In the genomic region with DNA sequence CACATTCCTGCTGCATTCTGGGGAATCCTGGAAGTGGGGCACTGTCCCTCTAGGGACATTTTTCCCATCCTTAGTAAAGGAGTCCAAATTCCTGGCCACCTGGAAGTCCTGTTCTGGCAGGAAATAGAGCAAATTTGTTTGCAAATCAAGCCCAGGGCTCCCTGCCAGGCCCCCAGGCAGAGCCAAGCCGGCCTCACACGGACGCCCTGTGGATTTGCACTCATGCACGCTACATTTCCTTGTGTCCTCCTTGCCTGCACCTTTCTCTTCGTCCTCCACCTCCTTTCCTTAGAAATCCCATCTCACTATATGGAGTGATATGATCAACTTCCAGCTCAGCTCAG, we compare ENCODE assay signal across 17 cellular contexts. TPM values are rescaled to one million over a fixed set of nuclear protein-coding genes. Genes with fewer than 3 reads are reported as not detected.
DNase-seq lines count a peak whose midpoint lies in the region; ATAC-seq and TF ChIP-seq lines count a peak whose summit lies in the region.
"Had no signal": no experiment of that assay in that cellular context is flagged by ENCODE, and none has a peak within 500 bp of the region (broad histone marks: within the 10 kb centered on the region; RNA-seq: fewer than 3 reads in every experiment).

No MANE protein-coding gene starts in this region.

- no peak overlapping the region for H2BK5ac ChIP-seq in mesendoderm (ENCODE audit: low read length)

- no peaks in the 10 kb centered on the region for H3K79me2 ChIP-seq in mesendoderm (ENCODE audit: control insufficient read depth, insufficient read depth, low read length)

- intact Hi-C loops in activated CD4-positive, alpha-beta memory T cell treated with anti-CD3 and anti-CD28 coated beads for 36 hours (cut with micrococcal nuclease), result no loop called here
- intact Hi-C loops in body of pancreas (cut with DNase I), result no loop called here

- CTCF ChIA-PET in activated CD4-positive, alpha-beta memory T cell treated with anti-CD3 and anti-CD28 coated beads, Interleukin-2, amount 10 ng/mL, durations not matched to agents 7 days and 5 days (lab: Charles Lee), result interaction anchor here (0.7 kb wide), 1 partner anchor 8 kb away, joined by 3 read pairs; no protein-coding TSS in a partner anchor
- CTCF ChIA-PET in activated CD4-positive, alpha-beta memory T cell treated with anti-CD3 and anti-CD28 coated beads for 36 hours (lab: Charles Lee), result interaction anchor here (0.7 to 1.1 kb wide), 2 partner anchors 16 to 233 kb away, joined by 3 read pairs; no protein-coding TSS in a partner anchor

- H3K36me3 ChIP-seq in body of pancreas (replicated peaks in 1 of 2; ENCODE audit: insufficient read depth in 1 of 2, low read depth in 2 of 2), result no peaks in the 10 kb centered on the region
- H3K36me3 ChIP-seq in mesendoderm (ENCODE audit: control insufficient read depth, insufficient read depth, low read length), result no peaks in the 10 kb centered on the region
- H3K36me3 ChIP-seq: BE2C, Peyer's patch had no signal

- no peak overlapping the region for H2BK120ac ChIP-seq in mesendoderm (ENCODE audit: low read depth, low read length)

- H3K4me3 ChIP-seq in body of pancreas (no peak overlapping the region), mesendoderm (ENCODE audit: low read length) (no peak overlapping the region), foreskin fibroblast (ENCODE audit: low read depth in 1 of 2, low read length in 2 of 2) (no peak overlapping the region)
- H3K4me3 ChIP-seq: Peyer's patch had no signal

- peak; percentile 9 for DNase-seq in activated CD4-positive, alpha-beta memory T cell treated with anti-CD3 and anti-CD28 coated beads, Interleukin-2, amount 10 ng/mL, durations not matched to agents 7 days and 5 days
- DNase-seq in activated CD4-positive, alpha-beta memory T cell treated with anti-CD3 and anti-CD28 coated beads for 36 hours, result no peak
- peak; percentile 30 for DNase-seq in ELF-1 (ENCODE audit: low read depth, low spot score)
- peak; percentile 8 to 40 (median 22) for DNase-seq in body of pancreas
- peak; percentile 66 for DNase-seq in mesendoderm
- no peak for DNase-seq in foreskin keratinocyte
- no peak for DNase-seq in foreskin fibroblast
- DNase-seq: BE2C, Karpas-422, NCI-H1436, NCI-H2107, NCI-H226, Peyer's patch, SHP77 had no signal

- no peaks in the 10 kb centered on the region for H3K9me3 ChIP-seq in body of pancreas
- H3K9me3 ChIP-seq: BE2C, Peyer's patch had no signal

- H3K18ac ChIP-seq in mesendoderm (ENCODE audit: low read length), result no peak overlapping the region

- H3K4me1 ChIP-seq in body of pancreas (no peaks in the 10 kb centered on the region), mesendoderm (ENCODE audit: control insufficient read depth, low read depth, low read length) (peaks cover 5% of the 10 kb centered on the region), foreskin keratinocyte (no peaks in the 10 kb centered on the region)
- H3K4me1 ChIP-seq: BE2C, Peyer's patch had no signal

- no peak overlapping the region for H4K5ac ChIP-seq in mesendoderm (ENCODE audit: low read length)

- no peak overlapping the region for H3K4me2 ChIP-seq in mesendoderm (ENCODE audit: low read length)

- H2AK5ac ChIP-seq in mesendoderm (ENCODE audit: low read length), result no peak overlapping the region

- H3K23ac ChIP-seq in mesendoderm (ENCODE audit: low read length), result no peak overlapping the region

- H2BK15ac ChIP-seq in mesendoderm (replicated peaks; ENCODE audit: low read depth), result no peak overlapping the region

- no peaks in the 10 kb centered on the region for H3K36me3 Mint-ChIP-seq in activated CD4-positive, alpha-beta memory T cell treated with anti-CD3 and anti-CD28 coated beads, Interleukin-2, amount 10 ng/mL, durations not matched to agents 7 days and 5 days (ENCODE audit: low read depth)
- H3K36me3 Mint-ChIP-seq in activated CD4-positive, alpha-beta memory T cell treated with anti-CD3 and anti-CD28 coated beads for 36 hours, result no peaks in the 10 kb centered on the region
- H3K36me3 Mint-ChIP-seq: CD8-positive, alpha-beta T cell had no signal

- no peak for TF ChIP-seq POLR2A in body of pancreas (IDR thresholded peaks at IDR 0.05)

- no peak overlapping the region for H3K56ac ChIP-seq in mesendoderm (ENCODE audit: low read length)

- peak; percentile 48 for ATAC-seq in body of pancreas
- no peak for ATAC-seq in foreskin keratinocyte
- ATAC-seq: CD8-positive, alpha-beta T cell; HCT116; SK-N-SH treated with all-trans-retinoic acid at 6 μM for 48 hours had no signal

- POLR2A ChIA-PET in activated CD4-positive, alpha-beta memory T cell treated with anti-CD3 and anti-CD28 coated beads, Interleukin-2, amount 10 ng/mL, durations not matched to agents 7 days and 5 days (lab: Charles Lee), result no interaction called here
- POLR2A ChIA-PET in activated CD4-positive, alpha-beta memory T cell treated with anti-CD3 and anti-CD28 coated beads for 36 hours (lab: Charles Lee), result no interaction called here

- no peaks in the 10 kb centered on the region for H3K4me1 Mint-ChIP-seq in activated CD4-positive, alpha-beta memory T cell treated with anti-CD3 and anti-CD28 coated beads, Interleukin-2, amount 10 ng/mL, durations not matched to agents 7 days and 5 days
- H3K4me1 Mint-ChIP-seq in activated CD4-positive, alpha-beta memory T cell treated with anti-CD3 and anti-CD28 coated beads for 36 hours (ENCODE audit: low read depth), result no peaks in the 10 kb centered on the region

- H3K4ac ChIP-seq in mesendoderm (ENCODE audit: low read depth, low read length), result no peak overlapping the region

- H3K27me3 ChIP-seq in body of pancreas, result no peaks in the 10 kb centered on the region
- no peaks in the 10 kb centered on the region for H3K27me3 ChIP-seq in mesendoderm (ENCODE audit: insufficient read depth, low read length, poor library complexity)
- peaks cover 4% of the 10 kb centered on the region for H3K27me3 ChIP-seq in foreskin keratinocyte
- H3K27me3 ChIP-seq: Peyer's patch had no signal

- no peaks in the 10 kb centered on the region for H3K79me1 ChIP-seq in mesendoderm (ENCODE audit: low read length)

- no peaks in the 10 kb centered on the region for H3K9me3 Mint-ChIP-seq in activated CD4-positive, alpha-beta memory T cell treated with anti-CD3 and anti-CD28 coated beads, Interleukin-2, amount 10 ng/mL, durations not matched to agents 7 days and 5 days
- no peaks in the 10 kb centered on the region for H3K9me3 Mint-ChIP-seq in activated CD4-positive, alpha-beta memory T cell treated with anti-CD3 and anti-CD28 coated beads for 36 hours
- H3K9me3 Mint-ChIP-seq: CD8-positive, alpha-beta T cell had no signal

- H4K8ac ChIP-seq in mesendoderm (ENCODE audit: low read depth, low read length), result no peak overlapping the region

- H3K27ac Mint-ChIP-seq in activated CD4-positive, alpha-beta memory T cell treated with anti-CD3 and anti-CD28 coated beads, Interleukin-2, amount 10 ng/mL, durations not matched to agents 7 days and 5 days, result no peak overlapping the region
- no peak overlapping the region for H3K27ac Mint-ChIP-seq in activated CD4-positive, alpha-beta memory T cell treated with anti-CD3 and anti-CD28 coated beads for 36 hours
- H3K27ac Mint-ChIP-seq: CD8-positive, alpha-beta T cell had no signal

- TF ChIP-seq CTCF in body of pancreas (IDR thresholded peaks at IDR 0.05) (no peak), foreskin keratinocyte (conservative IDR thresholded peaks at IDR 0.05) (no peak), foreskin fibroblast (IDR thresholded peaks at IDR 0.05; ENCODE audit: low read depth, low read length) (no peak)

- H3K9ac ChIP-seq in mesendoderm (ENCODE audit: low read length), result no peak overlapping the region

- H3K27me3 Mint-ChIP-seq in activated CD4-positive, alpha-beta memory T cell treated with anti-CD3 and anti-CD28 coated beads, Interleukin-2, amount 10 ng/mL, durations not matched to agents 7 days and 5 days, result peaks cover 5% of the 10 kb centered on the region
- H3K27me3 Mint-ChIP-seq in activated CD4-positive, alpha-beta memory T cell treated with anti-CD3 and anti-CD28 coated beads for 36 hours, result peaks cover 4% of the 10 kb centered on the region

- WGBS in body of pancreas, 2 donors, result 13 to 14% methylated on average over 4 to 5 of the region's 5 CpGs
- WGBS in mesendoderm (ENCODE audit: extremely low coverage, insufficient coverage, low lambda C conversion rate), result no CpG with 5 or more reads among the region's 5 CpGs

- H3K4me3 Mint-ChIP-seq in activated CD4-positive, alpha-beta memory T cell treated with anti-CD3 and anti-CD28 coated beads, Interleukin-2, amount 10 ng/mL, durations not matched to agents 7 days and 5 days, result no peak overlapping the region
- H3K4me3 Mint-ChIP-seq in activated CD4-positive, alpha-beta memory T cell treated with anti-CD3 and anti-CD28 coated beads for 36 hours, result no peak overlapping the region
- H3K4me3 Mint-ChIP-seq: CD8-positive, alpha-beta T cell had no signal

- H3K27ac ChIP-seq in body of pancreas (no peak overlapping the region), mesendoderm (ENCODE audit: low read depth, low read length) (no peak overlapping the region), foreskin keratinocyte (no peak overlapping the region)
- H3K27ac ChIP-seq: Peyer's patch had no signal

RNA-seq across cellular contexts. Expression of a gene that starts 7.0 kb away (rescaled TPM):
- not detected for total RNA-seq in activated CD4-positive, alpha-beta memory T cell treated with anti-CD3 and anti-CD28 coated beads, Interleukin-2, amount 10 ng/mL, durations not matched to agents 7 days and 5 days
- not detected for total RNA-seq in activated CD4-positive, alpha-beta memory T cell treated with anti-CD3 and anti-CD28 coated beads for 36 hours
- total RNA-seq in body of pancreas (1 to 10 TPM in 1 of 2 donors, under 1 TPM in 1; 0.99 to 3.1 TPM), foreskin keratinocyte (0.07 TPM in 1 of 2 replicates, not detected in the other)
- 0.44 TPM for polyA plus RNA-seq in mesendoderm (2013, experiment 1 of 2)
- polyA plus RNA-seq in mesendoderm (2013, experiment 2 of 2), result 0.62 TPM
- 0.09 TPM in 1 of 2 replicates, not detected in the other for polyA plus RNA-seq in foreskin keratinocyte
- total RNA-seq: CD8-positive, alpha-beta T cell had no signal

Comparison
In these comparisons a context has a peak if more than half of its experiments do, and no peak if none do; other contexts are left out.
1. DNase-seq: peak in activated CD4-positive, alpha-beta memory T cell treated with anti-CD3 and anti-CD28 coated beads, Interleukin-2, amount 10 ng/mL, durations not matched to agents 7 days and 5 days (single experiment), ELF-1 (single experiment), body of pancreas (4 of 4) and mesendoderm (single experiment); none in activated CD4-positive, alpha-beta memory T cell treated with anti-CD3 and anti-CD28 coated beads for 36 hours (single experiment), foreskin keratinocyte (0 of 2) and foreskin fibroblast (0 of 2).